In genomic region chr1:110212165-110213142, GRCh38 we compare ENCODE assay signal across 8 cellular contexts. TPM values are rescaled to one million over a fixed set of nuclear protein-coding genes. Genes with fewer than 3 reads are reported as not detected.
DNase-seq lines count a peak whose midpoint lies in the region; ATAC-seq, FAIRE-seq and TF ChIP-seq lines count a peak whose summit lies in the region.

No MANE protein-coding gene starts in this region.

- no peak for ATAC-seq in activated naive CD8-positive, alpha-beta T cell treated with anti-CD3 and anti-CD28 coated beads, Interleukin-2, amount 10 ng/mL, durations not matched to agents 7 days and 5 days (ENCODE audit: low read depth)
- no peak for ATAC-seq in lower lobe of right lung
- ATAC-seq in HG03280 (IDR thresholded peaks at IDR 0.05; ENCODE audit: unreplicated experiment) = no peak
- ATAC-seq in HG03354 (IDR thresholded peaks at IDR 0.05; ENCODE audit: poor library complexity, severe bottlenecking, unreplicated experiment) = no peak

- POLR2A ChIA-PET in activated naive CD8-positive, alpha-beta T cell treated with anti-CD3 and anti-CD28 coated beads, Interleukin-2, amount 10 ng/mL, durations not matched to agents 7 days and 5 days (lab: Charles Lee) = interaction anchor here (7.0 kb wide), 1 partner anchor 126 kb away, joined by 100 read pairs; the partner anchor contains the start of gene RBM15

- peaks cover 14% of the 10 kb centered on the region for H3K27me3 ChIP-seq in left ventricle myocardium inferior (ENCODE audit: low read depth)
- peaks cover 11% of the 10 kb centered on the region for H3K27me3 ChIP-seq in lower lobe of right lung (ENCODE audit: low read depth)

- H3K9me3 Mint-ChIP-seq in activated naive CD8-positive, alpha-beta T cell treated with anti-CD3 and anti-CD28 coated beads, Interleukin-2, amount 10 ng/mL, durations not matched to agents 7 days and 5 days = no peaks in the 10 kb centered on the region

- intact Hi-C loops in left ventricle myocardium inferior (cut with micrococcal nuclease) = no loop called here
- intact Hi-C loops in cardiac septum (cut with DNase I) = loop anchor here (5.0 kb wide), 1 partner anchor 50 kb away; no protein-coding TSS in a partner anchor
- intact Hi-C loops in lower lobe of right lung (cut with DNase I) = no loop called here

- H3K27me3 Mint-ChIP-seq in activated naive CD8-positive, alpha-beta T cell treated with anti-CD3 and anti-CD28 coated beads, Interleukin-2, amount 10 ng/mL, durations not matched to agents 7 days and 5 days = peaks cover 11% of the 10 kb centered on the region

- H3K36me3 ChIP-seq in left ventricle myocardium inferior = no peaks in the 10 kb centered on the region
- no peaks in the 10 kb centered on the region for H3K36me3 ChIP-seq in lower lobe of right lung

- no peak for TF ChIP-seq CTCF in left ventricle myocardium inferior (IDR thresholded peaks at IDR 0.05; ENCODE audit: borderline replicate concordance)
- no peak for TF ChIP-seq CTCF in lower lobe of right lung (IDR thresholded peaks at IDR 0.05)

- H3K4me1 ChIP-seq in left ventricle myocardium inferior = peaks cover 63% of the 10 kb centered on the region
- peaks cover 45% of the 10 kb centered on the region for H3K4me1 ChIP-seq in lower lobe of right lung

- H3K27ac ChIP-seq in left ventricle myocardium inferior (replicated peaks) = peak overlapping the region; percentile 88
- no peak overlapping the region for H3K27ac ChIP-seq in lower lobe of right lung

- no peaks in the 10 kb centered on the region for H3K9me3 ChIP-seq in left ventricle myocardium inferior (replicated peaks)
- no peaks in the 10 kb centered on the region for H3K9me3 ChIP-seq in lower lobe of right lung

- DNase-seq in left ventricle myocardium inferior (no peak), cardiac septum (ENCODE audit: low spot score) (no peak), lower lobe of right lung (no peak), urothelium cell line (ENCODE audit: low spot score) (peak; percentile 28)
- DNase-seq in activated naive CD8-positive, alpha-beta T cell treated with anti-CD3 and anti-CD28 coated beads, Interleukin-2, amount 10 ng/mL, durations not matched to agents 7 days and 5 days = no peak
- DNase-seq in stimulated activated CD4-positive, alpha-beta T cell treated with anti-CD3 and anti-CD28 coated beads, Interleukin-1b, Interleukin-23, amount 100 ng/mL, for 48 hours = no peak

- no peaks in the 10 kb centered on the region for H3K36me3 Mint-ChIP-seq in activated naive CD8-positive, alpha-beta T cell treated with anti-CD3 and anti-CD28 coated beads, Interleukin-2, amount 10 ng/mL, durations not matched to agents 7 days and 5 days

- peak overlapping the region; percentile 77 for H3K4me3 Mint-ChIP-seq in activated naive CD8-positive, alpha-beta T cell treated with anti-CD3 and anti-CD28 coated beads, Interleukin-2, amount 10 ng/mL, durations not matched to agents 7 days and 5 days

- peaks cover 31% of the 10 kb centered on the region for H3K4me1 Mint-ChIP-seq in activated naive CD8-positive, alpha-beta T cell treated with anti-CD3 and anti-CD28 coated beads, Interleukin-2, amount 10 ng/mL, durations not matched to agents 7 days and 5 days

- H3K4me3 ChIP-seq in left ventricle myocardium inferior (peak overlapping the region; percentile 82), lower lobe of right lung (peak overlapping the region; percentile 82)

- H3K27ac Mint-ChIP-seq in activated naive CD8-positive, alpha-beta T cell treated with anti-CD3 and anti-CD28 coated beads, Interleukin-2, amount 10 ng/mL, durations not matched to agents 7 days and 5 days = peak overlapping the region; percentile 52

- peak; percentile 30 for FAIRE-seq in urothelium cell line (lab: Jason Lieb, UNC)

RNA-seq across cellular contexts. Expression of gene KCNC4, which starts 2.3 kb away (rescaled TPM):
- total RNA-seq in left ventricle myocardium inferior = 6.1 TPM
- 16.6 TPM for total RNA-seq in cardiac septum
- total RNA-seq in activated naive CD8-positive, alpha-beta T cell treated with anti-CD3 and anti-CD28 coated beads, Interleukin-2, amount 10 ng/mL, durations not matched to agents 7 days and 5 days = 1 to 10 TPM; 8.9 to 9.0 TPM
- 10.0 TPM for total RNA-seq in lower lobe of right lung
